Comparison of ENCODE assay signal across 27 cellular contexts in the genomic region with DNA sequence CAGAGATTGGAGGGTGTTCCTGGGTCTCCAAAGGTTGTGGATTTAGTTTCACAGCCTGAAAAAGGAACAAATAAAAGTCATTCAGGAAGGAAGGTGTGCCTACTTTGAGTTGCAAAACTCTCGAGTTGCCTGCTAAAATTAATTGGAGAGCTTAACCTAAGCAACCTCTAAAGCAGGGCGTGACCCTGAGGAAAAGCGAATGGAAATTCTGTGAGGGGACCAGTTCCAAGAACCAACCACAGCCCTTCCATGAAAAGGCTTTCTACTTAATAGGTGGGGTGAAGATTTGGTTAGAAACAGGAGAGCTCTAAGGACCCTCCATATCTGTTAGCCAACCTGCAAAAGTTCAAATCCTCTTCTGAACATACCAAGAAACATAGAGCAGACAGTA. TPM values are rescaled to one million over a fixed set of nuclear protein-coding genes. Genes with fewer than 3 reads are reported as not detected.
DNase-seq lines count a peak whose midpoint lies in the region; ATAC-seq, FAIRE-seq and TF ChIP-seq lines count a peak whose summit lies in the region.
"Had no signal": no experiment of that assay in that cellular context is flagged by ENCODE, and none has a peak within 500 bp of the region (broad histone marks: within the 10 kb centered on the region; RNA-seq: fewer than 3 reads in every experiment).

No MANE protein-coding gene starts in this region.

- H3K36me3 Mint-ChIP-seq in activated CD4-positive, alpha-beta memory T cell treated with anti-CD3 and anti-CD28 coated beads for 36 hours, result no peaks in the 10 kb centered on the region
- H3K36me3 Mint-ChIP-seq: CD8-positive, alpha-beta memory T cell had no signal

- TF ChIP-seq CTCF in DOHH2 (IDR thresholded peaks at IDR 0.05; ENCODE audit: low read depth, low read length, poor library complexity, severe bottlenecking), result no peak
- no peak for TF ChIP-seq CTCF in left lung (IDR thresholded peaks at IDR 0.05)
- TF ChIP-seq CTCF in coronary artery (IDR thresholded peaks at IDR 0.05), result no peak
- no peak for TF ChIP-seq CTCF in PC-9 (conservative IDR thresholded peaks at IDR 0.05)

- no peak for DNase-seq in GM12892 (ENCODE audit: insufficient read length)
- DNase-seq in activated CD4-positive, alpha-beta memory T cell treated with anti-CD3 and anti-CD28 coated beads for 36 hours, result peak; percentile 20
- no peak for DNase-seq in left lung
- no peak for DNase-seq in coronary artery (ENCODE audit: low spot score)
- DNase-seq in small intestine, result no peak
- no peak for DNase-seq in PC-9
- DNase-seq: activated naive CD4-positive, alpha-beta T cell treated with Interleukin-2 at 50 U/mL for 16 hours; CD8-positive, alpha-beta memory T cell; foreskin melanocyte; hippocampal formation; mucosa of descending colon; MV-4-11; NCI-H1694; NCI-H748 treated with DMSO at 0.1 percent for 48 hours; posterior cingulate gyrus; SHP77 treated with DMSO at 0.1 percent for 48 hours; sigmoid colon; stimulated activated naive CD4-positive, alpha-beta T cell treated with Interleukin-2 at 50 U/mL for 16 hours had no signal

- H3K27me3 ChIP-seq in DOHH2 (ENCODE audit: control insufficient read depth, low read length) (no peaks in the 10 kb centered on the region), left lung (no peaks in the 10 kb centered on the region), small intestine (ENCODE audit: control insufficient read depth in 2 of 2, insufficient read depth in 2 of 2, low read length in 2 of 2) (no peaks in the 10 kb centered on the region), PC-9 (ENCODE audit: insufficient read depth, low read depth) (no peaks in the 10 kb centered on the region)
- H3K27me3 ChIP-seq: sigmoid colon, tibial nerve had no signal

- intact Hi-C loops in activated CD4-positive, alpha-beta memory T cell treated with anti-CD3 and anti-CD28 coated beads for 36 hours (cut with micrococcal nuclease), result no loop called here
- intact Hi-C loops in left lung (cut with DNase I), result no loop called here
- intact Hi-C loops in PC-9 (cut with micrococcal nuclease; ENCODE audit: unreplicated experiment), result no loop called here

- no peak for TF ChIP-seq POLR2A in GM12892 (IDR thresholded peaks at IDR 0.05; ENCODE audit: low read depth, low read length)

- peak overlapping the region; percentile 34 for H3K27ac Mint-ChIP-seq in activated CD4-positive, alpha-beta memory T cell treated with anti-CD3 and anti-CD28 coated beads for 36 hours
- H3K27ac Mint-ChIP-seq: GM23338 had no signal

- peak overlapping the region; percentile 76 for H3K4me2 ChIP-seq in DOHH2 (ENCODE audit: low read length)
- no peak overlapping the region for H3K4me2 ChIP-seq in PC-9
- H3K4me2 ChIP-seq: GM23338 had no signal

- H3K9me3 ChIP-seq in DOHH2 (ENCODE audit: control insufficient read depth, insufficient read depth, low read length) (no peaks in the 10 kb centered on the region), left lung (no peaks in the 10 kb centered on the region), small intestine (ENCODE audit: control insufficient read depth, low read depth) (no peaks in the 10 kb centered on the region), PC-9 (ENCODE audit: insufficient read depth, low read depth) (no peaks in the 10 kb centered on the region)
- H3K9me3 ChIP-seq: mucosa of descending colon, sigmoid colon, tibial nerve had no signal

- H3F3A ChIP-seq in DOHH2 (ENCODE audit: control insufficient read depth, insufficient read depth) (no peaks in the 10 kb centered on the region), PC-9 (ENCODE audit: insufficient read depth, low read depth) (no peaks in the 10 kb centered on the region)

- H3K4me1 Mint-ChIP-seq in activated CD4-positive, alpha-beta memory T cell treated with anti-CD3 and anti-CD28 coated beads for 36 hours (ENCODE audit: low read depth), result peaks cover 24% of the 10 kb centered on the region

- H3K9me2 ChIP-seq in DOHH2 (replicated peaks; ENCODE audit: control insufficient read depth, low read length), result no peaks in the 10 kb centered on the region
- H3K9me2 ChIP-seq in PC-9 (ENCODE audit: insufficient read depth), result no peaks in the 10 kb centered on the region

- WGBS in small intestine, 3 donors, result 59 to 69% (median 67%) methylated on average over 3 of the region's 3 CpGs

- peak; percentile 49 for ATAC-seq in left lung
- ATAC-seq: GM23338, mucosa of descending colon had no signal

- CTCF ChIA-PET in activated CD4-positive, alpha-beta memory T cell treated with anti-CD3 and anti-CD28 coated beads for 36 hours (lab: Charles Lee), result interaction anchor here (0.5 to 1.4 kb wide), 2 partner anchors 94 to 442 kb away, joined by 3 read pairs; no protein-coding TSS in a partner anchor
- CTCF ChIA-PET in PC-9 (lab: Charles Lee), result no interaction called here

- H3K4me3 ChIP-seq in DOHH2 (ENCODE audit: low read length) (peak overlapping the region; percentile 77), left lung (no peak overlapping the region), coronary artery (no peak overlapping the region), small intestine (ENCODE audit: low read depth in 1 of 2, low read length in 2 of 2) (no peak overlapping the region), PC-9 (no peak overlapping the region)
- H3K4me3 ChIP-seq: GM23338, mucosa of descending colon, sigmoid colon, tibial nerve had no signal

- H3K27ac ChIP-seq in DOHH2 (ENCODE audit: low read depth, low read length) (no peak overlapping the region), left lung (no peak overlapping the region), coronary artery (no peak overlapping the region), small intestine (ENCODE audit: low read depth in 1 of 2, low read length in 1 of 2) (no peak overlapping the region), PC-9 (no peak overlapping the region)
- H3K27ac ChIP-seq: sigmoid colon, tibial nerve had no signal

- no peaks in the 10 kb centered on the region for H3K27me3 Mint-ChIP-seq in activated CD4-positive, alpha-beta memory T cell treated with anti-CD3 and anti-CD28 coated beads for 36 hours
- H3K27me3 Mint-ChIP-seq: central memory CD8-positive, alpha-beta T cell had no signal

- FAIRE-seq in GM12892 (lab: Jason Lieb, UNC) (peak; percentile 95), small intestine (lab: Jason Lieb, UNC) (no peak)
- FAIRE-seq: astrocyte had no signal

- peaks cover 22% of the 10 kb centered on the region for H3K36me3 ChIP-seq in DOHH2 (ENCODE audit: control insufficient read depth, low read length)
- no peaks in the 10 kb centered on the region for H3K36me3 ChIP-seq in left lung
- no peaks in the 10 kb centered on the region for H3K36me3 ChIP-seq in small intestine (ENCODE audit: control insufficient read depth in 2 of 2, insufficient read depth in 2 of 2, low read length in 2 of 2)
- H3K36me3 ChIP-seq in PC-9 (ENCODE audit: low read depth), result no peaks in the 10 kb centered on the region
- H3K36me3 ChIP-seq: sigmoid colon, tibial nerve had no signal

- H3K4me3 Mint-ChIP-seq in activated CD4-positive, alpha-beta memory T cell treated with anti-CD3 and anti-CD28 coated beads for 36 hours, result peak overlapping the region; percentile 20
- H3K4me3 Mint-ChIP-seq: central memory CD8-positive, alpha-beta T cell; GM23338 had no signal

- POLR2A ChIA-PET in activated CD4-positive, alpha-beta memory T cell treated with anti-CD3 and anti-CD28 coated beads for 36 hours (lab: Charles Lee), result no interaction called here
- POLR2A ChIA-PET in PC-9 (lab: Charles Lee; ENCODE audit: unreplicated experiment), result no interaction called here

- BruUV-seq in PC-9 (replicated peaks; lab: Mats Ljungman, UMichigan), result no TSS peak

- no peaks in the 10 kb centered on the region for H3K9me3 Mint-ChIP-seq in activated CD4-positive, alpha-beta memory T cell treated with anti-CD3 and anti-CD28 coated beads for 36 hours
- H3K9me3 Mint-ChIP-seq: CD8-positive, alpha-beta memory T cell; central memory CD8-positive, alpha-beta T cell; GM23338 had no signal

- H3K79me2 ChIP-seq in DOHH2 (ENCODE audit: control insufficient read depth, low read length), result peaks cover 9% of the 10 kb centered on the region
- no peaks in the 10 kb centered on the region for H3K79me2 ChIP-seq in PC-9 (ENCODE audit: low read depth)

- no peak overlapping the region for H2AFZ ChIP-seq in PC-9
- H2AFZ ChIP-seq: GM23338 had no signal

- H4K20me1 ChIP-seq in DOHH2 (ENCODE audit: control insufficient read depth, insufficient read depth, low read depth, low read length) (no peaks in the 10 kb centered on the region), PC-9 (ENCODE audit: insufficient read depth) (no peaks in the 10 kb centered on the region)

- H3K4me1 ChIP-seq in DOHH2 (ENCODE audit: control insufficient read depth, low read length) (peaks cover 77% of the 10 kb centered on the region), left lung (peaks cover 0 to 18% of the 10 kb centered on the region in 2 donors), small intestine (ENCODE audit: control insufficient read depth in 2 of 2, insufficient read depth in 1 of 2, low read depth in 1 of 2, low read length in 1 of 2) (no peaks in the 10 kb centered on the region), PC-9 (replicated peaks; ENCODE audit: insufficient read depth) (no peaks in the 10 kb centered on the region)
- H3K4me1 ChIP-seq: sigmoid colon, tibial nerve had no signal

RNA-seq across cellular contexts. Expression of a gene that starts 1.5 kb away (rescaled TPM):
- 59.9 TPM for polyA plus RNA-seq in GM12892 (2012; ENCODE audit: missing spikeins)
- 1 to 10 TPM; 3.4 to 3.7 TPM for total RNA-seq in activated CD4-positive, alpha-beta memory T cell treated with anti-CD3 and anti-CD28 coated beads for 36 hours
- 1 to 10 TPM; 3.7 to 5.4 TPM for total RNA-seq in left lung
- polyA plus RNA-seq in small intestine, result under 1 TPM in 2 of 3 donors, not detected in 1; 0.21 to 0.27 TPM
- not detected in 2 replicates for total RNA-seq in PC-9 (2021)
- total RNA-seq: astrocyte, Daoy, GM23338, lower leg skin, OCI-LY7, tibial nerve had no signal
- polyA plus RNA-seq: GM23338, neural cell had no signal

RNA-seq across cellular contexts. Expression of a gene that starts 21.4 kb away (rescaled TPM):
- 19.0 TPM for polyA plus RNA-seq in GM12892 (2012; ENCODE audit: missing spikeins)
- total RNA-seq in activated CD4-positive, alpha-beta memory T cell treated with anti-CD3 and anti-CD28 coated beads for 36 hours, result 1 to 10 TPM; 7.7 to 8.6 TPM
- total RNA-seq in left lung (10 to 100 TPM; 18.7 to 24.0 TPM), PC-9 (2021) (1.4 and 1.6 TPM in 2 replicates)
- 1 to 10 TPM in 2 of 3 donors, under 1 TPM in 1; 0.89 to 5.4 (median 1.4) TPM for polyA plus RNA-seq in small intestine
- total RNA-seq: OCI-LY7 had no signal

RNA-seq across cellular contexts. Expression of a gene that starts 39.8 kb away (rescaled TPM):
- 11.6 TPM for polyA plus RNA-seq in GM12892 (2012; ENCODE audit: missing spikeins)
- under 1 TPM; 0.31 to 0.34 TPM for total RNA-seq in activated CD4-positive, alpha-beta memory T cell treated with anti-CD3 and anti-CD28 coated beads for 36 hours
- total RNA-seq in left lung, result 10 to 100 TPM; 10.6 to 14.5 TPM
- polyA plus RNA-seq in small intestine, result 1 to 10 TPM in 1 of 3 donors, not detected in 2; 5.0 TPM
- total RNA-seq in PC-9 (2021), result not detected in 2 replicates
- total RNA-seq: Daoy, GM23338, OCI-LY7 had no signal
- polyA plus RNA-seq: CD8-positive, alpha-beta memory T cell; GM23338; neural cell had no signal

RNA-seq across cellular contexts. Expression of a gene that starts 59.5 kb away (rescaled TPM):
- 54.5 TPM for polyA plus RNA-seq in GM12892 (2012; ENCODE audit: missing spikeins)
- total RNA-seq in activated CD4-positive, alpha-beta memory T cell treated with anti-CD3 and anti-CD28 coated beads for 36 hours, result 100 to 1,000 TPM in 1 of 2 experiments, 10 to 100 TPM in 1; 93.7 to 105 TPM
- total RNA-seq in left lung (100 to 1,000 TPM; 107 to 113 TPM), PC-9 (2021) (145 and 203 TPM in 2 replicates)
- 10 to 100 TPM; 42.7 to 76.7 (median 56.1) TPM for polyA plus RNA-seq in small intestine

Comparison
In these comparisons a context has a peak if more than half of its experiments do, and no peak if none do; other contexts are left out.
1. RNA of a gene that starts 39.8 kb away (total RNA-seq): 10.6 to 14.5 TPM in left lung; 0.31 to 0.34 TPM in activated CD4-positive, alpha-beta memory T cell treated with anti-CD3 and anti-CD28 coated beads for 36 hours and not detected in PC-9; every median in the first group is over 4 times any median in the second.